In genomic region chr16:86575754-86576557, GRCh38 we compare ENCODE assay signal across 1 cellular context.
A peak's percentile ranks its signal among the peaks of the same experiment; 100 is the strongest.
TF ChIP-seq lines count a peak whose summit lies in the region.

No MANE protein-coding gene starts in this region.

TF ChIP-seq in HepG2, 621 proteins besides CTCF, POLR2A, EP300 and RAD21 (continues in another document):
- TF ChIP-seq ZNF766 (CRISPR knock-in tag; IDR thresholded peaks at IDR 0.05; ENCODE audit: borderline replicate concordance) (0 out of 2 replicates have a peak, but pooled peaks have one; percentile 58), SIX1 (CRISPR knock-in tag; IDR thresholded peaks at IDR 0.05; ENCODE audit: borderline replicate concordance) (peak; percentile 77; the same call in 1 of the 2 replicates), BCL3 (CRISPR knock-in tag; IDR thresholded peaks at IDR 0.05) (0 out of 2 replicates have a peak, but pooled peaks have one; percentile 27), ZSCAN30 (CRISPR knock-in tag; IDR thresholded peaks at IDR 0.05) (no peak), ZNF800 (CRISPR knock-in tag; IDR thresholded peaks at IDR 0.05) (peak; percentile 95), MEIS2 (CRISPR knock-in tag; IDR thresholded peaks at IDR 0.05) (peak; percentile 85), SMC3 (IDR thresholded peaks at IDR 0.05; ENCODE audit: low read length) (0 out of 2 replicates have a peak, but pooled peaks have one; percentile 18), STAG1 (CRISPR knock-in tag; IDR thresholded peaks at IDR 0.05) (peak; percentile 71), SNAPC2 (CRISPR knock-in tag; IDR thresholded peaks at IDR 0.05) (peak; percentile 20; the same call in 1 of the 2 replicates), ISL2 (CRISPR knock-in tag; IDR thresholded peaks at IDR 0.05) (0 out of 2 replicates have a peak, but pooled peaks have one; percentile 48), SALL2 (CRISPR knock-in tag; IDR thresholded peaks at IDR 0.05) (0 out of 2 replicates have a peak, but pooled peaks have one; percentile 35), ELF1 (CRISPR knock-in tag; IDR thresholded peaks at IDR 0.05) (peak; percentile 33; the same call in 1 of the 2 replicates), ZSCAN20 (CRISPR knock-in tag; IDR thresholded peaks at IDR 0.05; ENCODE audit: borderline replicate concordance) (0 out of 2 replicates have a peak, but pooled peaks have one; percentile 21), RBFOX2 (IDR thresholded peaks at IDR 0.05; ENCODE audit: low read depth, low read length) (no peak), TIGD3 (CRISPR knock-in tag; IDR thresholded peaks at IDR 0.05; ENCODE audit: borderline replicate concordance) (no peak), HNRNPLL (IDR thresholded peaks at IDR 0.05; ENCODE audit: low read depth, low read length, poor library complexity, severe bottlenecking) (peak; percentile 16), ZMAT5 (CRISPR knock-in tag; IDR thresholded peaks at IDR 0.05; ENCODE audit: borderline replicate concordance, low read depth) (no peak), E2F1 (CRISPR knock-in tag; IDR thresholded peaks at IDR 0.05) (0 out of 2 replicates have a peak, but pooled peaks have one; percentile 35), HMGXB3 (CRISPR knock-in tag; IDR thresholded peaks at IDR 0.05; ENCODE audit: borderline replicate concordance) (no peak), ZNF687 (CRISPR knock-in tag; IDR thresholded peaks at IDR 0.05) (peak; percentile 43), NFE2 (CRISPR knock-in tag; IDR thresholded peaks at IDR 0.05) (no peak), ZNF44 (CRISPR knock-in tag; IDR thresholded peaks at IDR 0.05) (no peak), PATZ1 (CRISPR knock-in tag; IDR thresholded peaks at IDR 0.05) (peak; percentile 55), MTF2 (CRISPR knock-in tag; IDR thresholded peaks at IDR 0.05; ENCODE audit: borderline replicate concordance) (no peak), HOXA5 (CRISPR knock-in tag; IDR thresholded peaks at IDR 0.05) (peak; percentile 82), HMGXB4 (CRISPR knock-in tag; IDR thresholded peaks at IDR 0.05; ENCODE audit: borderline replicate concordance in 1 of 2, low read depth in 1 of 2) (0 out of 4 replicates have a peak, but pooled peaks of 1 of the 2 experiments have one; percentile 33), HIVEP1 (CRISPR knock-in tag; IDR thresholded peaks at IDR 0.05) (no peak), PHF21A (CRISPR knock-in tag; IDR thresholded peaks at IDR 0.05) (0 out of 2 replicates have a peak, but pooled peaks have one; percentile 41), ZNF558 (CRISPR knock-in tag; IDR thresholded peaks at IDR 0.05; ENCODE audit: borderline replicate concordance) (no peak), SMAD3 (CRISPR knock-in tag; IDR thresholded peaks at IDR 0.05) (0 out of 2 replicates have a peak, but pooled peaks have one; percentile 18), EZH2 (conservative IDR thresholded peaks at IDR 0.05; ENCODE audit: low read depth, low read length) (peak; percentile 69; the same call in 1 of the 2 replicates), KDM2A (CRISPR knock-in tag; IDR thresholded peaks at IDR 0.05; ENCODE audit: borderline replicate concordance, low read depth) (peak; percentile 79; the same call in 1 of the 2 replicates), POGK (CRISPR knock-in tag; conservative IDR thresholded peaks at IDR 0.05) (peak; percentile 62; the same call in 1 of the 2 replicates), GABPB1 (CRISPR knock-in tag; IDR thresholded peaks at IDR 0.05) (peak; percentile 57), SRF (IDR thresholded peaks at IDR 0.05; ENCODE audit: low read depth, low read length) (peak; percentile 79), XRCC5 (optimal IDR thresholded peaks at IDR 0.05; ENCODE audit: low read length) (peak; percentile 88), ZNF878 (CRISPR knock-in tag; IDR thresholded peaks at IDR 0.05) (0 out of 2 replicates have a peak, but pooled peaks have one; percentile 50), HOXD1 (CRISPR knock-in tag; IDR thresholded peaks at IDR 0.05) (peak; percentile 85)
